In the genomic region with DNA sequence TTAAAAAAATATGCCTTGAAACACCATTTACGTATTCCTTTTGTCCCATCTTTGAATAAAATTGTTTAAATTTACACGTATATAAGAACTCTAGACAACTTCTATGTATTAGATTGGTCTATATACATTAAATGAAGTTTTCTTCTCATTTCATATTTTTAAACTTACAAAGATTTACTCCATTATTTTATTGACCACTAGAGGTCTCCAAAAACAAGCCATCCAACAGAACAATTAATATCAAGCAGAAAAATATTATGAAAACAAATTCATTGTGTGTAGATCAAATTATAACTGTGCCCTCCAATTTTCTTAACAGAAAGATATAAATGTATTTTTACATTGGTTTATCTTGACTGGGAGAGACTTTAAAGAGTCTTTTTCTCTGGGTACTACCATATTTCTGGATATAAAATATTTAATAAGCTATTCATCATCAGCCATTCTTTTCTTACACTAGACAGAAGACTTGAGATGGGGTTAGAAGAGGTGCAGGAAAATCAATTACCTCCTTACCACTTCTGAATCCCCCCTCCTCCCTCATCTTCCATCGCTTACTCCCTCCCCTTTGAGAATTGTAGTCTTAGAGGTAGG, we compare ENCODE assay signal across 1 cellular context.
TF ChIP-seq lines count a peak whose summit lies in the region.

No MANE protein-coding gene starts in this region.

TF ChIP-seq in HCT116, 20 proteins besides CTCF, POLR2A, EP300 and RAD21 (continued from another document):
- TF ChIP-seq, protein P1, sequence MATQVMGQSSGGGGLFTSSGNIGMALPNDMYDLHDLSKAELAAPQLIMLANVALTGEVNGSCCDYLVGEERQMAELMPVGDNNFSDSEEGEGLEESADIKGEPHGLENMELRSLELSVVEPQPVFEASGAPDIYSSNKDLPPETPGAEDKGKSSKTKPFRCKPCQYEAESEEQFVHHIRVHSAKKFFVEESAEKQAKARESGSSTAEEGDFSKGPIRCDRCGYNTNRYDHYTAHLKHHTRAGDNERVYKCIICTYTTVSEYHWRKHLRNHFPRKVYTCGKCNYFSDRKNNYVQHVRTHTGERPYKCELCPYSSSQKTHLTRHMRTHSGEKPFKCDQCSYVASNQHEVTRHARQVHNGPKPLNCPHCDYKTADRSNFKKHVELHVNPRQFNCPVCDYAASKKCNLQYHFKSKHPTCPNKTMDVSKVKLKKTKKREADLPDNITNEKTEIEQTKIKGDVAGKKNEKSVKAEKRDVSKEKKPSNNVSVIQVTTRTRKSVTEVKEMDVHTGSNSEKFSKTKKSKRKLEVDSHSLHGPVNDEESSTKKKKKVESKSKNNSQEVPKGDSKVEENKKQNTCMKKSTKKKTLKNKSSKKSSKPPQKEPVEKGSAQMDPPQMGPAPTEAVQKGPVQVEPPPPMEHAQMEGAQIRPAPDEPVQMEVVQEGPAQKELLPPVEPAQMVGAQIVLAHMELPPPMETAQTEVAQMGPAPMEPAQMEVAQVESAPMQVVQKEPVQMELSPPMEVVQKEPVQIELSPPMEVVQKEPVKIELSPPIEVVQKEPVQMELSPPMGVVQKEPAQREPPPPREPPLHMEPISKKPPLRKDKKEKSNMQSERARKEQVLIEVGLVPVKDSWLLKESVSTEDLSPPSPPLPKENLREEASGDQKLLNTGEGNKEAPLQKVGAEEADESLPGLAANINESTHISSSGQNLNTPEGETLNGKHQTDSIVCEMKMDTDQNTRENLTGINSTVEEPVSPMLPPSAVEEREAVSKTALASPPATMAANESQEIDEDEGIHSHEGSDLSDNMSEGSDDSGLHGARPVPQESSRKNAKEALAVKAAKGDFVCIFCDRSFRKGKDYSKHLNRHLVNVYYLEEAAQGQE (IDR thresholded peaks at IDR 0.05; ENCODE audit: low read depth) = no peak
- no peak for TF ChIP-seq FOSL1 (IDR thresholded peaks at IDR 0.05; ENCODE audit: low read depth)
- TF ChIP-seq, protein P2, sequence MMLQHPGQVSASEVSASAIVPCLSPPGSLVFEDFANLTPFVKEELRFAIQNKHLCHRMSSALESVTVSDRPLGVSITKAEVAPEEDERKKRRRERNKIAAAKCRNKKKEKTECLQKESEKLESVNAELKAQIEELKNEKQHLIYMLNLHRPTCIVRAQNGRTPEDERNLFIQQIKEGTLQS (IDR thresholded peaks at IDR 0.05) = no peak
- TF ChIP-seq CBX3 (IDR thresholded peaks at IDR 0.05; ENCODE audit: low read depth) = no peak
- no peak for TF ChIP-seq EZH2 (IDR thresholded peaks at IDR 0.05)
TF ChIP-seq in HCT116: peak in this region for 0.
